Comparison of ENCODE assay signal across 9 cellular contexts in genomic region chr1:48530727-48531351, GRCh38. TPM values are rescaled to one million over a fixed set of nuclear protein-coding genes. Genes with fewer than 3 reads are reported as not detected.
DNase-seq lines count a peak whose midpoint lies in the region; ATAC-seq and TF ChIP-seq lines count a peak whose summit lies in the region.
"Had no signal": no experiment of that assay in that cellular context is flagged by ENCODE, and none has a peak within 500 bp of the region (broad histone marks: within the 10 kb centered on the region; RNA-seq: fewer than 3 reads in every experiment).

No MANE protein-coding gene starts in this region.

- H3K4me3 ChIP-seq in kidney epithelial cell (ENCODE audit: low read depth, low read length): no peak overlapping the region

- H3K27me3 ChIP-seq in kidney epithelial cell (ENCODE audit: control insufficient read depth, insufficient read depth, low read length): no peaks in the 10 kb centered on the region

- DNase-seq in C1 segment of cervical spinal cord (lab: John Stamatoyannopoulos, UW): peak in 10 of 14 donors; percentile 0 to 66 (median 24)
- peak; percentile 72 for DNase-seq in NCI-H526 treated with DMSO at 0.1 percent for 48 hours (lab: John Stamatoyannopoulos, UW)
- peak; percentile 5 for DNase-seq in amniotic epithelial cell (ENCODE audit: low read depth)
- no peak for DNase-seq in kidney epithelial cell (ENCODE audit: low read depth)
- DNase-seq in stimulated activated CD8-positive, alpha-beta memory T cell treated with anti-CD3 and anti-CD28 coated beads, Interleukin-7, amount 100 ng/mL, for 48 hours (ENCODE audit: extremely low read depth in 1 of 2, low read depth in 1 of 2): peak; percentile 14 to 36
- DNase-seq in DMS114 treated with DMSO at 0.1 percent for 48 hours (lab: John Stamatoyannopoulos, UW; ENCODE audit: unreplicated experiment): no peak
- DNase-seq: naive B cell had no signal

- ATAC-seq in GM18519 (IDR thresholded peaks at IDR 0.05; ENCODE audit: low FRiP score, unreplicated experiment): peak; percentile 90
- peak; percentile 61 for ATAC-seq in HG03196 (IDR thresholded peaks at IDR 0.05; ENCODE audit: unreplicated experiment)

- peak; percentile 93 for TF ChIP-seq CTCF in kidney epithelial cell (IDR thresholded peaks at IDR 0.05; ENCODE audit: insufficient read depth, low read length, poor library complexity, severe bottlenecking)

- no peaks in the 10 kb centered on the region for H3K36me3 ChIP-seq in kidney epithelial cell (ENCODE audit: control insufficient read depth, insufficient read depth, low read length)

RNA-seq across cellular contexts. Expression of gene SPATA6, which starts 58.8 kb away (rescaled TPM):
- 4.6 and 5.0 TPM in 2 replicates for total RNA-seq in kidney epithelial cell

Comparison
In these comparisons a context has a peak if more than half of its experiments do, and no peak if none do; other contexts are left out.
1. DNase-seq: peak in C1 segment of cervical spinal cord (10 of 14), NCI-H526 treated with DMSO at 0.1 percent for 48 hours (single experiment), amniotic epithelial cell (single experiment) and stimulated activated CD8-positive, alpha-beta memory T cell treated with anti-CD3 and anti-CD28 coated beads, Interleukin-7, amount 100 ng/mL, for 48 hours (2 of 2); none in kidney epithelial cell (single experiment) and DMS114 treated with DMSO at 0.1 percent for 48 hours (single experiment).